Comparison of ENCODE assay signal across 8 cellular contexts in genomic region chr21:43440835-43441727, GRCh38. TPM values are rescaled to one million over a fixed set of nuclear protein-coding genes. Genes with fewer than 3 reads are reported as not detected.
DNase-seq lines count a peak whose midpoint lies in the region; ATAC-seq, FAIRE-seq and TF ChIP-seq lines count a peak whose summit lies in the region.
"Not testable (repeated sequence)": the region's sequence is repeated elsewhere in the genome, so short reads cannot be mapped to it uniquely, and the experiment has no call there.
"Had no signal": no experiment of that assay in that cellular context is flagged by ENCODE, and none has a peak within 500 bp of the region (broad histone marks: within the 10 kb centered on the region; RNA-seq: fewer than 3 reads in every experiment).

No MANE protein-coding gene starts in this region.

- not testable (repeated sequence) for H3K4me3 ChIP-seq in HCT116 (replicated peaks in 1 of 2; ENCODE audit: low read depth in 1 of 2, low read length in 2 of 2); bronchial epithelial cell (ENCODE audit: low read depth, low read length); right lobe of liver; pancreas

- H3K9me2 ChIP-seq in HCT116 (ENCODE audit: insufficient read depth): not testable (repeated sequence)

- no CpG with 5 or more reads among the region's 25 CpGs for WGBS in right lobe of liver (ENCODE audit: insufficient coverage, low coverage, low lambda C conversion rate, missing lambda C conversion rate)
- no CpG with 5 or more reads among the region's 25 CpGs for WGBS in pancreas, 2 donors

- TF ChIP-seq RAD21 in HCT116 (IDR thresholded peaks at IDR 0.05; ENCODE audit: low read depth): not testable (repeated sequence)

- DNase-seq in HCT116 (ENCODE audit: low read depth, low spot score); bronchial epithelial cell (ENCODE audit: low read depth); Right ventricle myocardium inferior (ENCODE audit: missing footprints); left ventricle myocardium superior; left lobe of liver (ENCODE audit: low spot score); right lobe of liver; pancreas: not testable (repeated sequence)

- not testable (repeated sequence) for TF ChIP-seq POLR2A in HCT116 (IDR thresholded peaks at IDR 0.05; ENCODE audit: borderline replicate concordance, extremely low read depth, insufficient read depth, insufficient read length); right lobe of liver (IDR thresholded peaks at IDR 0.05)

- ATAC-seq in HCT116 (peak; percentile 55; the same call in 1 of the 2 replicates), Right ventricle myocardium inferior (peak; percentile 55), left ventricle myocardium superior (peak; percentile 60), left lobe of liver (peak; percentile 93), right lobe of liver (peak; percentile 79 to 95 (median 92)), pancreas (peak; percentile 84 to 92 (median 89))

- not testable (repeated sequence) for H4K20me1 ChIP-seq in HCT116 (ENCODE audit: insufficient read depth)

- not testable (repeated sequence) for BruUV-seq in HCT116 (replicated peaks; lab: Mats Ljungman, UMichigan)

- intact Hi-C loops in HCT116 (cut with micrococcal nuclease); Right ventricle myocardium inferior (cut with DNase I); left ventricle myocardium superior (cut with micrococcal nuclease); right lobe of liver (cut with DNase I); pancreas (cut with DNase I): not testable (repeated sequence)

- not testable (repeated sequence) for H3K27ac ChIP-seq in HCT116 (ENCODE audit: low read depth, low read length); pancreas
- H3K27ac ChIP-seq in right lobe of liver: peak overlapping the region in 1 of 3 donors; percentile 68

- CTCF ChIA-PET in HCT116 (lab: Charles Lee): not testable (repeated sequence)

- POLR2A ChIA-PET in HCT116 (lab: Charles Lee): not testable (repeated sequence)

- peak; percentile 68 for FAIRE-seq in bronchial epithelial cell (lab: Jason Lieb, UNC)
- not testable (repeated sequence) for FAIRE-seq in pancreas (lab: Jason Lieb, UNC)

- RAD21 ChIA-PET in HCT116 (lab: Charles Lee; ENCODE audit: low non-redundant PET in 1 of 2, low total read pairs in 2 of 2, uncharacterized antibody in 2 of 2, unreplicated experiment in 2 of 2): not testable (repeated sequence)

- H3K4me2 ChIP-seq in HCT116 (ENCODE audit: low read length): not testable (repeated sequence)

- H3K27me3 ChIP-seq in HCT116 (ENCODE audit: insufficient read depth, low read length); bronchial epithelial cell (ENCODE audit: control insufficient read depth, insufficient read depth, low read length); right lobe of liver; pancreas: not testable (repeated sequence)

- not testable (repeated sequence) for H3K36me3 ChIP-seq in HCT116 (ENCODE audit: control insufficient read depth in 1 of 2, insufficient read depth in 2 of 2, low read length in 2 of 2); bronchial epithelial cell (ENCODE audit: control insufficient read depth, insufficient read depth, low read length); right lobe of liver; pancreas

- not testable (repeated sequence) for H3K4me1 ChIP-seq in HCT116 (ENCODE audit: control insufficient read depth in 1 of 2, insufficient read depth in 2 of 2, low read length in 2 of 2); right lobe of liver; pancreas

- not testable (repeated sequence) for H3K79me2 ChIP-seq in HCT116 (ENCODE audit: insufficient read depth, low read length)

- not testable (repeated sequence) for H3K9ac ChIP-seq in HCT116 (ENCODE audit: low read length)

- TF ChIP-seq CTCF in HCT116 (IDR thresholded peaks at IDR 0.05 in 2 of 3, conservative IDR thresholded peaks at IDR 0.05 in 1 of 3; ENCODE audit: borderline replicate concordance in 1 of 3, insufficient read depth in 1 of 3, low read depth in 2 of 3, low read length in 2 of 3); bronchial epithelial cell (IDR thresholded peaks at IDR 0.05; ENCODE audit: insufficient read depth, low read length, severe bottlenecking); right lobe of liver (IDR thresholded peaks at IDR 0.05); pancreas (IDR thresholded peaks at IDR 0.05): not testable (repeated sequence)

- H3K9me3 ChIP-seq in HCT116 (ENCODE audit: control insufficient read depth in 1 of 2, insufficient read depth in 1 of 2, low read depth in 1 of 2, low read length in 2 of 2); right lobe of liver; pancreas: not testable (repeated sequence)

- not testable (repeated sequence) for H2AFZ ChIP-seq in HCT116 (ENCODE audit: low read depth, low read length, poor library complexity, severe bottlenecking)

RNA-seq across cellular contexts. Expression of gene SIK1, which starts 14.2 kb away (rescaled TPM):
- total RNA-seq in HCT116 (2021; ENCODE audit: unreplicated experiment) (14.7 TPM), bronchial epithelial cell (33.2 and 46.9 TPM in 2 replicates), Right ventricle myocardium inferior (4.6 TPM), left ventricle myocardium superior (8.0 TPM), left lobe of liver (6.3 TPM), right lobe of liver (10 to 100 TPM in 3 of 6 experiments, 1 to 10 TPM in 3; 4.2 to 44.4 (median 23.9) TPM), pancreas (100 to 1,000 TPM in 1 of 6 donors, 10 to 100 TPM in 2, 1 to 10 TPM in 3; 3.3 to 187 (median 9.2) TPM)
- polyA plus RNA-seq in HCT116 (2012): 7.9 and 22.7 TPM in 2 replicates
- 10 to 100 TPM in 1 of 2 donors, 1 to 10 TPM in 1; 9.7 to 48.6 TPM for polyA plus RNA-seq in pancreas
- polyA plus RNA-seq: CD4-positive, alpha-beta memory T cell had no signal
